In the genomic region with DNA sequence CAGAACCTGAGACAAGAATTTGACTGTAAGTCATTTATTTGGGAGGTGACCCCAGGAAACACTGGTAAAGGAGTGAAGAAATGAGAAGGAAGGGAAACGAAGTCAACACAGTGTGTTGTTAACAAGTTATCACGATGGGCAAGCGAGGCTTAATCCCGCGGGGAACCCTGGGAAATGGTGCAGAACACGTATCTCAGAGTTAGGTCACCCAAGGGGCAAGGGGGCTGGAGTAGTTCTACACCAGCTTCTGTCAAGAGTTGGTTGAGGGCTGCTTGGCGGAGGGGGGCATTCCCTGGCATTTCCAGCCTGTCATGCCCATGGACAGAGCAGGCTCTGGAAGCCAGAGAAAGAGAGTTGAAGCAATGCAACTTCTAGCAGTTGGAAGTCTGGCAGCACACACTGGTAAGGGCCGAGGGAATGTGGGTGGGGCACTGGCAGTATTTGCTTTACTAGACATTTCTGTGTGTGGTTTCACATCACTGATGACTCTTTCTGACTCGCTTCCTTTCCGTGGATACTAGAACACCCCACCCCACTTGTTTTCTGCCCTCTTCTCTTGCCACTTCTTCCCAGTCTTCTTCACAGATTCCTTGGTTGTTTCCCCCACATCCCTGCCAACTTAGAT, we compare ENCODE assay signal across 14 cellular contexts. TPM values are rescaled to one million over a fixed set of nuclear protein-coding genes. Genes with fewer than 3 reads are reported as not detected.
DNase-seq lines count a peak whose midpoint lies in the region; ATAC-seq, FAIRE-seq and TF ChIP-seq lines count a peak whose summit lies in the region.
"Had no signal": no experiment of that assay in that cellular context is flagged by ENCODE, and none has a peak within 500 bp of the region (broad histone marks: within the 10 kb centered on the region; RNA-seq: fewer than 3 reads in every experiment).

No MANE protein-coding gene starts in this region.

- intact Hi-C loops in Right ventricle myocardium superior (cut with DNase I): no loop called here
- intact Hi-C loops in cardiac septum (cut with DNase I): no loop called here
- intact Hi-C loops in right cardiac atrium (cut with DNase I): no loop called here
- intact Hi-C loops in sigmoid colon (cut with DNase I): no loop called here

- no peak for TF ChIP-seq CTCF in D721Med (IDR thresholded peaks at IDR 0.05; ENCODE audit: insufficient read depth, missing control alignments)
- no peak for TF ChIP-seq CTCF in sigmoid colon (IDR thresholded peaks at IDR 0.05)
- no peak for TF ChIP-seq CTCF in GM20000 (IDR thresholded peaks at IDR 0.05; ENCODE audit: extremely low read depth, missing control alignments)

- H3K4me1 Mint-ChIP-seq in activated T-helper 17 cell treated with anti-CD3 and anti-CD28 coated beads, Interleukin-2, amount 50 U/mL, for 72 hours: no peaks in the 10 kb centered on the region

- no peak overlapping the region for H3K4me3 Mint-ChIP-seq in activated T-helper 17 cell treated with anti-CD3 and anti-CD28 coated beads, Interleukin-2, amount 50 U/mL, for 72 hours

- TF ChIP-seq EP300 in sigmoid colon (IDR thresholded peaks at IDR 0.05): no peak

- 53% methylated on average over 10 of the region's 10 CpGs for WGBS in right cardiac atrium
- WGBS in sigmoid colon, 2 donors: 61 to 74% methylated on average over 10 of the region's 10 CpGs

- H3K9me3 ChIP-seq in right cardiac atrium (ENCODE audit: control insufficient read depth, low read length) (no peaks in the 10 kb centered on the region), sigmoid colon (no peaks in the 10 kb centered on the region)
- H3K9me3 ChIP-seq: neutrophil, thoracic aorta had no signal

- H3K27ac ChIP-seq in right cardiac atrium (ENCODE audit: low read length): no peak overlapping the region
- H3K27ac ChIP-seq in sigmoid colon: no peak overlapping the region
- H3K27ac ChIP-seq: neutrophil, thoracic aorta, WERI-Rb-1 had no signal

- no peaks in the 10 kb centered on the region for H3K36me3 ChIP-seq in sigmoid colon
- H3K36me3 ChIP-seq: neutrophil, thoracic aorta, WERI-Rb-1 had no signal

- H3K27me3 Mint-ChIP-seq in activated T-helper 17 cell treated with anti-CD3 and anti-CD28 coated beads, Interleukin-2, amount 50 U/mL, for 72 hours: no peaks in the 10 kb centered on the region

- no peaks in the 10 kb centered on the region for H3K4me1 ChIP-seq in right cardiac atrium (ENCODE audit: control insufficient read depth, insufficient read depth, low read length)
- no peaks in the 10 kb centered on the region for H3K4me1 ChIP-seq in sigmoid colon

- TF ChIP-seq POLR2A in sigmoid colon (IDR thresholded peaks at IDR 0.05): no peak

- H3K4me3 ChIP-seq in right cardiac atrium (ENCODE audit: low read length) (no peak overlapping the region), sigmoid colon (no peak overlapping the region)
- H3K4me3 ChIP-seq: thoracic aorta had no signal

- DNase-seq in Right ventricle myocardium superior: peak; percentile 42
- DNase-seq in cardiac septum (ENCODE audit: low spot score): no peak
- peak; percentile 53 to 66 (median 66) for DNase-seq in right cardiac atrium
- DNase-seq in urothelium cell line (ENCODE audit: low spot score): peak; percentile 20
- DNase-seq in D721Med (ENCODE audit: insufficient read length, low spot score): no peak
- no peak for DNase-seq in sigmoid colon
- no peak for DNase-seq in GM20000 (ENCODE audit: low spot score)
- DNase-seq: activated effector memory CD4-positive, alpha-beta T cell treated with anti-CD3 and anti-CD28 coated beads, Interleukin-2, amount 50 U/mL, for 16 hours; NCI-H187; stimulated activated CD4-positive, alpha-beta T cell treated with anti-CD3 and anti-CD28 coated beads, Interleukin-4, amount 100 ng/mL, for 1 hour; WERI-Rb-1 had no signal

- H3K27me3 ChIP-seq in right cardiac atrium (ENCODE audit: control insufficient read depth, insufficient read depth) (no peaks in the 10 kb centered on the region), sigmoid colon (no peaks in the 10 kb centered on the region)
- H3K27me3 ChIP-seq: neutrophil had no signal

- FAIRE-seq in urothelium cell line (lab: Jason Lieb, UNC) (no peak), D721Med (lab: Jason Lieb, UNC) (no peak)

- no peaks in the 10 kb centered on the region for H3K9me3 Mint-ChIP-seq in activated T-helper 17 cell treated with anti-CD3 and anti-CD28 coated beads, Interleukin-2, amount 50 U/mL, for 72 hours

- peak; percentile 64 for ATAC-seq in Right ventricle myocardium superior (ENCODE audit: poor library complexity)
- peak; percentile 23 for ATAC-seq in activated T-helper 17 cell treated with anti-CD3 and anti-CD28 coated beads, Interleukin-2, amount 50 U/mL, for 72 hours (replicated peaks)
- peak; percentile 62 to 69 for ATAC-seq in right cardiac atrium

- no peaks in the 10 kb centered on the region for H3K36me3 Mint-ChIP-seq in activated T-helper 17 cell treated with anti-CD3 and anti-CD28 coated beads, Interleukin-2, amount 50 U/mL, for 72 hours (ENCODE audit: low read depth)

- H3K27ac Mint-ChIP-seq in activated T-helper 17 cell treated with anti-CD3 and anti-CD28 coated beads, Interleukin-2, amount 50 U/mL, for 72 hours: no peak overlapping the region

RNA-seq across cellular contexts. Expression of a gene that starts 52.2 kb away (rescaled TPM):
- total RNA-seq in Right ventricle myocardium superior (0.78 TPM), cardiac septum (0.35 TPM), right cardiac atrium (under 1 TPM; 0.34 to 0.70 (median 0.51) TPM), sigmoid colon (1 to 10 TPM in 2 of 4 donors, under 1 TPM in 2; 0.66 to 2.5 (median 1.4) TPM)
- not detected for total RNA-seq in activated T-helper 17 cell treated with anti-CD3 and anti-CD28 coated beads, Interleukin-2, amount 50 U/mL, for 72 hours
- polyA plus RNA-seq in right cardiac atrium (0.59 TPM), sigmoid colon (under 1 TPM in 2 of 3 donors, not detected in 1; under 0.01 to 0.93 TPM)

Comparison
In these comparisons a context has a peak if more than half of its experiments do, and no peak if none do; other contexts are left out.
1. DNase-seq: peak in Right ventricle myocardium superior (single experiment), right cardiac atrium (3 of 3) and urothelium cell line (single experiment); none in cardiac septum (single experiment), D721Med (single experiment), sigmoid colon (single experiment) and GM20000 (single experiment).
2. Peak in every context shown above with its lines, with median percentiles within 50 percentile points of each other: ATAC-seq.